Comparison of ENCODE assay signal across 22 cellular contexts in genomic region chr7:11625669-11626068, GRCh38.
DNase-seq lines count a peak whose midpoint lies in the region; ATAC-seq and TF ChIP-seq lines count a peak whose summit lies in the region.
"Had no signal": no experiment of that assay in that cellular context is flagged by ENCODE, and none has a peak within 500 bp of the region (broad histone marks: within the 10 kb centered on the region; RNA-seq: fewer than 3 reads in every experiment).

No MANE protein-coding gene starts in this region.

- intact Hi-C loops in psoas muscle (cut with DNase I): no loop called here

- ATAC-seq in HG02981 (IDR thresholded peaks at IDR 0.05; ENCODE audit: unreplicated experiment) (no peak), HG02759 (IDR thresholded peaks at IDR 0.05; ENCODE audit: unreplicated experiment) (no peak), psoas muscle (no peak)
- ATAC-seq: activated CD4-positive, alpha-beta T cell treated with anti-CD3 and anti-CD28 coated beads for 36 hours had no signal

- DNase-seq in DMS53 (lab: John Stamatoyannopoulos, UW): peak; percentile 42
- DNase-seq in DMS53 treated with DMSO at 0.1 percent for 48 hours (lab: John Stamatoyannopoulos, UW; ENCODE audit: unreplicated experiment): no peak
- DNase-seq in fibroblast of gingiva (ENCODE audit: low read depth): peak; percentile 84
- peak; percentile 59 for DNase-seq in kidney tubule cell (ENCODE audit: low spot score)
- DNase-seq in psoas muscle: no peak
- DNase-seq: activated CD4-positive, alpha-beta T cell treated with anti-CD3 and anti-CD28 coated beads for 36 hours; activated CD8-positive, alpha-beta memory T cell treated with anti-CD3 and anti-CD28 coated beads, Interleukin-2, amount 50 U/mL, for 4 hours; brain microvascular endothelial cell; DMS79; effector memory CD4-positive, alpha-beta T cell; glutamatergic neuron; NCI-H187 treated with DMSO at 0.1 percent for 48 hours; NCI-H510A; OCI-M1; stimulated activated CD4-positive, alpha-beta T cell treated with anti-CD3 and anti-CD28 coated beads, Interleukin-2, amount 100 ng/mL, for 24 hours; T1000; thyroid gland had no signal

- H3K4me1 ChIP-seq in subcutaneous abdominal adipose tissue (ENCODE audit: control insufficient read depth in 5 of 5, insufficient read depth in 5 of 5, low read length in 5 of 5): peaks cover 0 to 13% (median 4%) of the 10 kb centered on the region in 5 donors
- no peaks in the 10 kb centered on the region for H3K4me1 ChIP-seq in psoas muscle
- H3K4me1 ChIP-seq: BLaER1 treated with 17β-estradiol and CSF1 and Interleukin-3, amounts not matched to agents 10 nM and 100 nM; thyroid gland had no signal

- TF ChIP-seq CTCF in psoas muscle (IDR thresholded peaks at IDR 0.05): no peak

- H3K27ac ChIP-seq in subcutaneous abdominal adipose tissue (ENCODE audit: low read depth, low read length) (peak overlapping the region; percentile 71), psoas muscle (no peak overlapping the region)
- H3K27ac ChIP-seq: 22Rv1; BLaER1 treated with 17β-estradiol and CSF1 and Interleukin-3, amounts not matched to agents 10 nM and 100 nM; brain microvascular endothelial cell; thyroid gland had no signal

- no peaks in the 10 kb centered on the region for H3K36me3 ChIP-seq in subcutaneous abdominal adipose tissue (ENCODE audit: control insufficient read depth in 5 of 5, insufficient read depth in 5 of 5, low read length in 5 of 5)
- H3K36me3 ChIP-seq in psoas muscle (ENCODE audit: insufficient read depth in 1 of 2, low read depth in 1 of 2): no peaks in the 10 kb centered on the region
- H3K36me3 ChIP-seq: BLaER1 treated with 17β-estradiol and CSF1 and Interleukin-3, amounts not matched to agents 10 nM and 100 nM; brain microvascular endothelial cell; thyroid gland had no signal

- WGBS in psoas muscle, 3 donors: 31 to 37% (median 32%) methylated on average over 2 of the region's 2 CpGs

- H3K4me3 ChIP-seq in subcutaneous abdominal adipose tissue (ENCODE audit: low read depth in 1 of 5, low read length in 5 of 5): no peak overlapping the region
- no peak overlapping the region for H3K4me3 ChIP-seq in psoas muscle
- H3K4me3 ChIP-seq: BLaER1 treated with 17β-estradiol and CSF1 and Interleukin-3, amounts not matched to agents 10 nM and 100 nM; thyroid gland had no signal

- no peak overlapping the region for H3K9ac ChIP-seq in subcutaneous abdominal adipose tissue (ENCODE audit: low read length in 5 of 5)
- H3K9ac ChIP-seq: BLaER1 treated with 17β-estradiol and CSF1 and Interleukin-3, amounts not matched to agents 10 nM and 100 nM had no signal

- peaks cover 0 to 6% (median 0%) of the 10 kb centered on the region in 5 donors for H3K9me3 ChIP-seq in subcutaneous abdominal adipose tissue (ENCODE audit: control insufficient read depth in 5 of 5, low read length in 5 of 5)
- H3K9me3 ChIP-seq in psoas muscle: no peaks in the 10 kb centered on the region
- H3K9me3 ChIP-seq: thyroid gland had no signal

- H3K27me3 ChIP-seq in subcutaneous abdominal adipose tissue (ENCODE audit: control insufficient read depth in 5 of 5, insufficient read depth in 4 of 5, low read length in 5 of 5) (no peaks in the 10 kb centered on the region), psoas muscle (ENCODE audit: insufficient read depth in 3 of 3, low read length in 2 of 3) (no peaks in the 10 kb centered on the region)
- H3K27me3 ChIP-seq: BLaER1 treated with 17β-estradiol and CSF1 and Interleukin-3, amounts not matched to agents 10 nM and 100 nM; brain microvascular endothelial cell; thyroid gland had no signal

Comparison
In these comparisons a context has a peak if more than half of its experiments do, and no peak if none do; other contexts are left out.
1. DNase-seq: peak in DMS53 (single experiment), fibroblast of gingiva (single experiment) and kidney tubule cell (single experiment); none in DMS53 treated with DMSO at 0.1 percent for 48 hours (single experiment) and psoas muscle (0 of 2).